8 cellular contexts compared by ENCODE assay signal in the genomic region with DNA sequence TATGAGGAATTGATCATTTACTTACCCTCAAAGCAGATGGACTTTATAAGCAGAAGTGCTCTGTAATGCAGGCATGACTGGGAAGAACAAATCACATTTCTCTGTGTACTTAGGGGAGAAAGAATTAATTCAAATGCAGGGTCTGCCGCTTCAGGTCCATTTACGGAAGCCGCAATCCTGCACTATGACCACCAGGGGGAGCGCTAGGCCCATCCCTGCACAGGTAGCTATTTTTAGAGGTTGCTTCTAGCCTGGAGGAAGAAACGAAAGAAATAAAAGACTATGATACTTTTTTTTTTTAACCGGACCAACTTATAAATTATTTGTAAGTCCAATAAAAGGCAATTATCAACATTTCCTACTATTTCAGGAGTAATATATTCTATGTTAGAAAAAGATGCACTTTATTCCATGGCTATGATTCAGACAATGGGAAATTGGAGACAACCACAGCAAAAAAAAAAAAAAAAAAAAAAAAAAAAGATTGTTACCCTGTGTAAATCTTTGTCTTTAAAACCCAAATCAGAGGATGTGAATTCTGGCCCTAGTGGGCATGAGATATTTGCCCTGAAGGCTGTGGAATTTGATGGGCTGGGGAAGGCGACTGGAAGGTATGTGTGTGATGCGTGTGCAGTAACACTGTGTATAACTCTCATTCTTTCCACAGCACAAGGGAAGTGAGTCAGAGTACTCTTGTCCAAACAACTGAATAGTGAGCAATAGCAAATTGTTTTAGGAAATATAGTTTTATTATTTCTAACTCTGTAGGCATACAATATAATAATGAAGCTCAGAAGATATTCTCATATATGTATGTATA. TPM values are rescaled to one million over a fixed set of nuclear protein-coding genes. Genes with fewer than 3 reads are reported as not detected.
DNase-seq lines count a peak whose midpoint lies in the region; ATAC-seq, FAIRE-seq and TF ChIP-seq lines count a peak whose summit lies in the region.

No MANE protein-coding gene starts in this region.

- H3K27ac Mint-ChIP-seq in GM23338 (no peak overlapping the region), astrocyte (ENCODE audit: unreplicated experiment) (peak overlapping the region; percentile 67)

- H3K4me1 Mint-ChIP-seq in GM23338: peaks cover 9% of the 10 kb centered on the region; the same call in 1 of the 3 replicates
- peaks cover 6% of the 10 kb centered on the region for H3K4me1 Mint-ChIP-seq in astrocyte (ENCODE audit: low read depth, unreplicated experiment)

- no peak overlapping the region for H3K4me3 Mint-ChIP-seq in GM23338
- no peak overlapping the region for H3K4me3 Mint-ChIP-seq in astrocyte (ENCODE audit: unreplicated experiment)

- no peaks in the 10 kb centered on the region for H3K27me3 Mint-ChIP-seq in GM23338 (ENCODE audit: insufficient read depth, low read depth, poor library complexity)
- H3K27me3 Mint-ChIP-seq in astrocyte (ENCODE audit: low read depth, unreplicated experiment): peaks cover 14% of the 10 kb centered on the region

- H3K9me3 ChIP-seq in astrocyte (ENCODE audit: insufficient read depth, low read depth, low read length) (no peaks in the 10 kb centered on the region), skeletal muscle satellite cell (replicated peaks; ENCODE audit: low read length) (no peaks in the 10 kb centered on the region)

- H3K79me2 ChIP-seq in GM23338 (replicated peaks; ENCODE audit: insufficient read depth) (no peaks in the 10 kb centered on the region), astrocyte (ENCODE audit: insufficient read depth, low read length) (no peaks in the 10 kb centered on the region)

- H3K27me3 ChIP-seq in GM23338 (ENCODE audit: insufficient read depth) (no peaks in the 10 kb centered on the region), astrocyte (ENCODE audit: insufficient read depth, low read length) (no peaks in the 10 kb centered on the region), skeletal muscle satellite cell (ENCODE audit: control insufficient read depth, insufficient read depth, low read length) (peaks cover 8% of the 10 kb centered on the region)

- H3K4me3 ChIP-seq in GM23338: no peak overlapping the region
- H3K4me3 ChIP-seq in astrocyte (ENCODE audit: insufficient read depth, low read depth, low read length): no peak overlapping the region
- peak overlapping the region; percentile 28 for H3K4me3 ChIP-seq in skeletal muscle satellite cell (ENCODE audit: low read length)

- H3K4me1 ChIP-seq in GM23338 (ENCODE audit: insufficient read depth) (no peaks in the 10 kb centered on the region), astrocyte (ENCODE audit: insufficient read depth, low read length) (peaks cover 13% of the 10 kb centered on the region), skeletal muscle satellite cell (ENCODE audit: control insufficient read depth, insufficient read depth, low read length) (peaks cover 12% of the 10 kb centered on the region)

- H3K9ac ChIP-seq in astrocyte (ENCODE audit: low read length) (peak overlapping the region; percentile 33), skeletal muscle satellite cell (ENCODE audit: low read depth, low read length) (peak overlapping the region; percentile 76)

- no peaks in the 10 kb centered on the region; the same call in 2 of the 3 replicates for H3K36me3 Mint-ChIP-seq in GM23338 (ENCODE audit: low read depth)
- no peaks in the 10 kb centered on the region for H3K36me3 Mint-ChIP-seq in astrocyte (ENCODE audit: low read depth, unreplicated experiment)

- H3K9me3 Mint-ChIP-seq in GM23338 (no peaks in the 10 kb centered on the region; the same call in none of the 3 replicates), astrocyte (ENCODE audit: unreplicated experiment) (peaks cover 2% of the 10 kb centered on the region)

- no peak overlapping the region for H3K4me2 ChIP-seq in GM23338
- H3K4me2 ChIP-seq in astrocyte (ENCODE audit: low read length): peak overlapping the region; percentile 65
- peak overlapping the region; percentile 68 for H3K4me2 ChIP-seq in skeletal muscle satellite cell (ENCODE audit: low read length)

- H3K36me3 ChIP-seq in GM23338 (ENCODE audit: insufficient read depth) (no peaks in the 10 kb centered on the region), astrocyte (ENCODE audit: insufficient read depth, low read length) (no peaks in the 10 kb centered on the region), skeletal muscle satellite cell (ENCODE audit: insufficient read depth, low read length) (no peaks in the 10 kb centered on the region)

- DNase-seq in EH (ENCODE audit: low read depth) (peak; percentile 99), GM23338 (ENCODE audit: low spot score) (peak; percentile 73), NAMALWA (ENCODE audit: low spot score) (peak; percentile 77), T-helper 22 cell (ENCODE audit: low read depth) (peak; percentile 15), astrocyte (ENCODE audit: low read depth) (peak; percentile 98), hippocampal formation (lab: John Stamatoyannopoulos, UW) (peak; percentile 38 to 56)

- peak; percentile 78 for ATAC-seq in GM23338
- no peak for ATAC-seq in HG03565 (IDR thresholded peaks at IDR 0.05; ENCODE audit: unreplicated experiment)

- no peaks in the 10 kb centered on the region for H3F3A ChIP-seq in GM23338 (replicated peaks; ENCODE audit: low read depth)

- H4K20me1 ChIP-seq in GM23338 (replicated peaks; ENCODE audit: insufficient read depth) (no peaks in the 10 kb centered on the region), astrocyte (ENCODE audit: insufficient read depth, low read length) (no peaks in the 10 kb centered on the region)

- no peaks in the 10 kb centered on the region for H3K9me2 ChIP-seq in GM23338 (ENCODE audit: insufficient read depth)

- H2AFZ ChIP-seq in GM23338 (no peak overlapping the region), astrocyte (ENCODE audit: low read depth, low read length) (peak overlapping the region; percentile 19)

- FAIRE-seq in astrocyte (lab: Jason Lieb, UNC): peak; percentile 88

- TF ChIP-seq CTCF in GM23338 (conservative IDR thresholded peaks at IDR 0.05; ENCODE audit: low read depth in 2 of 2) (peak; percentile 95 to 98), astrocyte (IDR thresholded peaks at IDR 0.05; ENCODE audit: insufficient read depth, low read depth, low read length) (peak; percentile 96)

- no peak overlapping the region for H3K27ac ChIP-seq in GM23338 (ENCODE audit: low read depth)
- peak overlapping the region; percentile 69 for H3K27ac ChIP-seq in astrocyte (ENCODE audit: low read depth, low read length)

TF ChIP-seq in GM23338, 12 proteins besides CTCF, POLR2A, EP300 and RAD21 (continues in another document):
- TF ChIP-seq STAT1 (IDR thresholded peaks at IDR 0.05; ENCODE audit: unreplicated experiment) (no peak), ZNF331 (CRISPR knock-in tag; IDR thresholded peaks at IDR 0.05; ENCODE audit: low read depth) (no peak), ZNF114 (CRISPR knock-in tag; IDR thresholded peaks at IDR 0.05) (no peak), POLR2AphosphoS5 (IDR thresholded peaks at IDR 0.05; ENCODE audit: low read depth) (no peak), EZH2phosphoT487 (IDR thresholded peaks at IDR 0.05; ENCODE audit: unreplicated experiment) (no peak)
- TF ChIP-seq, protein P1, sequence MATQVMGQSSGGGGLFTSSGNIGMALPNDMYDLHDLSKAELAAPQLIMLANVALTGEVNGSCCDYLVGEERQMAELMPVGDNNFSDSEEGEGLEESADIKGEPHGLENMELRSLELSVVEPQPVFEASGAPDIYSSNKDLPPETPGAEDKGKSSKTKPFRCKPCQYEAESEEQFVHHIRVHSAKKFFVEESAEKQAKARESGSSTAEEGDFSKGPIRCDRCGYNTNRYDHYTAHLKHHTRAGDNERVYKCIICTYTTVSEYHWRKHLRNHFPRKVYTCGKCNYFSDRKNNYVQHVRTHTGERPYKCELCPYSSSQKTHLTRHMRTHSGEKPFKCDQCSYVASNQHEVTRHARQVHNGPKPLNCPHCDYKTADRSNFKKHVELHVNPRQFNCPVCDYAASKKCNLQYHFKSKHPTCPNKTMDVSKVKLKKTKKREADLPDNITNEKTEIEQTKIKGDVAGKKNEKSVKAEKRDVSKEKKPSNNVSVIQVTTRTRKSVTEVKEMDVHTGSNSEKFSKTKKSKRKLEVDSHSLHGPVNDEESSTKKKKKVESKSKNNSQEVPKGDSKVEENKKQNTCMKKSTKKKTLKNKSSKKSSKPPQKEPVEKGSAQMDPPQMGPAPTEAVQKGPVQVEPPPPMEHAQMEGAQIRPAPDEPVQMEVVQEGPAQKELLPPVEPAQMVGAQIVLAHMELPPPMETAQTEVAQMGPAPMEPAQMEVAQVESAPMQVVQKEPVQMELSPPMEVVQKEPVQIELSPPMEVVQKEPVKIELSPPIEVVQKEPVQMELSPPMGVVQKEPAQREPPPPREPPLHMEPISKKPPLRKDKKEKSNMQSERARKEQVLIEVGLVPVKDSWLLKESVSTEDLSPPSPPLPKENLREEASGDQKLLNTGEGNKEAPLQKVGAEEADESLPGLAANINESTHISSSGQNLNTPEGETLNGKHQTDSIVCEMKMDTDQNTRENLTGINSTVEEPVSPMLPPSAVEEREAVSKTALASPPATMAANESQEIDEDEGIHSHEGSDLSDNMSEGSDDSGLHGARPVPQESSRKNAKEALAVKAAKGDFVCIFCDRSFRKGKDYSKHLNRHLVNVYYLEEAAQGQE (IDR thresholded peaks at IDR 0.05; ENCODE audit: unreplicated experiment): no peak
- TF ChIP-seq, protein P2, sequence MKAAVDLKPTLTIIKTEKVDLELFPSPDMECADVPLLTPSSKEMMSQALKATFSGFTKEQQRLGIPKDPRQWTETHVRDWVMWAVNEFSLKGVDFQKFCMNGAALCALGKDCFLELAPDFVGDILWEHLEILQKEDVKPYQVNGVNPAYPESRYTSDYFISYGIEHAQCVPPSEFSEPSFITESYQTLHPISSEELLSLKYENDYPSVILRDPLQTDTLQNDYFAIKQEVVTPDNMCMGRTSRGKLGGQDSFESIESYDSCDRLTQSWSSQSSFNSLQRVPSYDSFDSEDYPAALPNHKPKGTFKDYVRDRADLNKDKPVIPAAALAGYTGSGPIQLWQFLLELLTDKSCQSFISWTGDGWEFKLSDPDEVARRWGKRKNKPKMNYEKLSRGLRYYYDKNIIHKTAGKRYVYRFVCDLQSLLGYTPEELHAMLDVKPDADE (IDR thresholded peaks at IDR 0.05): no peak

RNA-seq across cellular contexts. Expression of gene FYB2, which starts 12.9 kb away (rescaled TPM):
- not detected in 2 replicates for total RNA-seq in GM23338 (2014; rRNA removed; shearing (Covaris generic))
- 0.39 TPM in 1 of 2 replicates, not detected in the other for polyA plus RNA-seq in GM23338 (2016; fragmentation: Nextera tagmentation; extraction: Ambion mirVana)
- total RNA-seq in astrocyte: 0.14 and 0.26 TPM in 2 replicates
- not detected in 2 replicates for total RNA-seq in skeletal muscle satellite cell (2012; rRNA removed)

RNA-seq across cellular contexts. Expression of gene C8A, which starts 22.5 kb away (rescaled TPM):
- not detected in 2 replicates for total RNA-seq in GM23338 (2014; rRNA removed; shearing (Covaris generic))
- polyA plus RNA-seq in GM23338 (2016; fragmentation: Nextera tagmentation; extraction: Ambion mirVana): not detected in 2 replicates
- not detected in 2 replicates for total RNA-seq in astrocyte
- total RNA-seq in skeletal muscle satellite cell (2012; rRNA removed): not detected in 2 replicates

Comparison
In these comparisons a context has a peak if more than half of its experiments do, and no peak if none do; other contexts are left out.
1. DNase-seq: peak in every context shown above with its lines; median percentile 99 in EH; 98 in astrocyte; 77 in NAMALWA; 73 in GM23338; 47 in hippocampal formation; 15 in T-helper 22 cell.